In genomic region chr2:104408266-104408665, GRCh38 we compare ENCODE assay signal across 22 cellular contexts.
DNase-seq lines count a peak whose midpoint lies in the region; ATAC-seq and TF ChIP-seq lines count a peak whose summit lies in the region.
"Had no signal": no experiment of that assay in that cellular context is flagged by ENCODE, and none has a peak within 500 bp of the region (broad histone marks: within the 10 kb centered on the region; RNA-seq: fewer than 3 reads in every experiment).

No MANE protein-coding gene starts in this region.

- H3K27me3 Mint-ChIP-seq in chondrocyte (ENCODE audit: low read depth) = no peaks in the 10 kb centered on the region

- intact Hi-C loops in dorsolateral prefrontal cortex (cut with DNase I) = no loop called here

- no peak overlapping the region for H3K4me3 ChIP-seq in HUES48 (ENCODE audit: low read depth, low read length)
- H3K4me3 ChIP-seq in dorsolateral prefrontal cortex = peak overlapping the region in 22 of 59 donors; percentile 1 to 56 (median 24)
- no peak overlapping the region for H3K4me3 ChIP-seq in upper lobe of left lung
- H3K4me3 ChIP-seq: breast epithelium, esophagus squamous epithelium, right lobe of liver, vagina had no signal

- DNase-seq in Ammon's horn (ENCODE audit: low spot score) (peak; percentile 32), dorsolateral prefrontal cortex (no peak), midbrain (lab: John Stamatoyannopoulos, UW) (peak; percentile 35), upper lobe of left lung (no peak), chondrocyte (ENCODE audit: low spot score) (no peak), DMS114 treated with DMSO at 0.1 percent for 48 hours (lab: John Stamatoyannopoulos, UW; ENCODE audit: unreplicated experiment) (no peak)
- DNase-seq: activated CD4-positive, alpha-beta T cell treated with anti-CD3 and anti-CD28 coated beads, Interleukin-2, amount 50 U/mL, for 48 hours; activated T-cell treated with anti-CD3 and anti-CD28 coated beads, Interleukin-2, amount 50 U/mL, for 1 hour; esophagus squamous epithelium; GDM1; KBM-7; MV-4-11; NCI-H2107; NCI-H82; right lobe of liver; RPMI8226; SW 1271 had no signal

- H3K4me1 Mint-ChIP-seq in chondrocyte (ENCODE audit: low read depth) = peaks cover 3% of the 10 kb centered on the region
- H3K4me1 Mint-ChIP-seq: activated naive CD4-positive, alpha-beta T cell treated with anti-CD3 and anti-CD28 coated beads, Interleukin-2, amount 50 U/mL, for 24 hours had no signal

- TF ChIP-seq EP300 in upper lobe of left lung (IDR thresholded peaks at IDR 0.05) = no peak

- H3K9me3 ChIP-seq in HUES48 (ENCODE audit: control insufficient read depth, insufficient read depth, low read length) (no peaks in the 10 kb centered on the region), upper lobe of left lung (no peaks in the 10 kb centered on the region)
- H3K9me3 ChIP-seq: breast epithelium, esophagus squamous epithelium, right lobe of liver, vagina had no signal

- H3K27ac Mint-ChIP-seq in chondrocyte (ENCODE audit: unreplicated experiment) = no peak overlapping the region
- H3K27ac Mint-ChIP-seq: activated naive CD4-positive, alpha-beta T cell treated with anti-CD3 and anti-CD28 coated beads, Interleukin-2, amount 50 U/mL, for 24 hours had no signal

- ATAC-seq in upper lobe of left lung (ENCODE audit: low FRiP score in 2 of 2) (no peak), HG02571 (IDR thresholded peaks at IDR 0.05; ENCODE audit: unreplicated experiment) (no peak)
- ATAC-seq: right lobe of liver had no signal

- H3K36me3 Mint-ChIP-seq in chondrocyte (ENCODE audit: low read depth) = no peaks in the 10 kb centered on the region
- H3K36me3 Mint-ChIP-seq: activated naive CD4-positive, alpha-beta T cell treated with anti-CD3 and anti-CD28 coated beads, Interleukin-2, amount 50 U/mL, for 24 hours had no signal

- no peak overlapping the region for H3K4me3 Mint-ChIP-seq in chondrocyte (ENCODE audit: unreplicated experiment)
- H3K4me3 Mint-ChIP-seq: activated naive CD4-positive, alpha-beta T cell treated with anti-CD3 and anti-CD28 coated beads, Interleukin-2, amount 50 U/mL, for 24 hours had no signal

- H3K9me3 Mint-ChIP-seq in chondrocyte (ENCODE audit: low read depth) = no peaks in the 10 kb centered on the region
- H3K9me3 Mint-ChIP-seq: activated naive CD4-positive, alpha-beta T cell treated with anti-CD3 and anti-CD28 coated beads, Interleukin-2, amount 50 U/mL, for 24 hours had no signal

- H3K4me1 ChIP-seq in HUES48 (ENCODE audit: control insufficient read depth, insufficient read depth, low read length) (peaks cover 13% of the 10 kb centered on the region), upper lobe of left lung (no peaks in the 10 kb centered on the region)
- H3K4me1 ChIP-seq: breast epithelium, esophagus squamous epithelium, right lobe of liver, vagina had no signal

- TF ChIP-seq CTCF in dorsolateral prefrontal cortex (IDR thresholded peaks at IDR 0.05 in 54 of 56, conservative IDR thresholded peaks at IDR 0.05 in 2 of 56; ENCODE audit: low read depth in 1 of 56, partially characterized antibody in 56 of 56) = no peak
- TF ChIP-seq CTCF in upper lobe of left lung (IDR thresholded peaks at IDR 0.05) = no peak
- no peak for TF ChIP-seq CTCF in chondrocyte (IDR thresholded peaks at IDR 0.05)

- WGBS in upper lobe of left lung, 2 donors = 73 to 74% methylated on average over 5 of the region's 5 CpGs

- H3K9ac ChIP-seq in HUES48 (ENCODE audit: low read depth, low read length) = no peak overlapping the region

- no peaks in the 10 kb centered on the region for H3K36me3 ChIP-seq in HUES48 (ENCODE audit: control insufficient read depth, insufficient read depth, low read length)
- no peaks in the 10 kb centered on the region for H3K36me3 ChIP-seq in upper lobe of left lung
- H3K36me3 ChIP-seq: breast epithelium, esophagus squamous epithelium, right lobe of liver, vagina had no signal

- no peak for TF ChIP-seq POLR2A in upper lobe of left lung (IDR thresholded peaks at IDR 0.05)

- H3K27me3 ChIP-seq in HUES48 (ENCODE audit: control insufficient read depth, insufficient read depth, low read length) (no peaks in the 10 kb centered on the region), dorsolateral prefrontal cortex (no peaks in the 10 kb centered on the region), upper lobe of left lung (no peaks in the 10 kb centered on the region)
- H3K27me3 ChIP-seq: breast epithelium, right lobe of liver, vagina had no signal

- H3K27ac ChIP-seq in HUES48 (ENCODE audit: low read depth, low read length) = peak overlapping the region; percentile 16
- H3K27ac ChIP-seq in dorsolateral prefrontal cortex = peak overlapping the region in 50 of 59 donors; percentile 10 to 81 (median 63)
- no peak overlapping the region for H3K27ac ChIP-seq in upper lobe of left lung
- H3K27ac ChIP-seq: breast epithelium, esophagus squamous epithelium, right lobe of liver, vagina had no signal

Comparison
In these comparisons a context has a peak if more than half of its experiments do, and no peak if none do; other contexts are left out.
1. DNase-seq: peak in Ammon's horn (single experiment) and midbrain (single experiment); none in dorsolateral prefrontal cortex (0 of 10), upper lobe of left lung (0 of 2), chondrocyte (single experiment) and DMS114 treated with DMSO at 0.1 percent for 48 hours (single experiment).
2. H3K27ac ChIP-seq: peak in HUES48 (single experiment) and dorsolateral prefrontal cortex (50 of 59); none in upper lobe of left lung (0 of 4).